Comparison of ENCODE assay signal across 11 cellular contexts in genomic region chrX:80004458-80004857, GRCh38. TPM values are rescaled to one million over a fixed set of nuclear protein-coding genes. Genes with fewer than 3 reads are reported as not detected.
"Had no signal": no experiment of that assay in that cellular context is flagged by ENCODE, and none has a peak within 500 bp of the region (broad histone marks: within the 10 kb centered on the region; RNA-seq: fewer than 3 reads in every experiment).

No MANE protein-coding gene starts in this region.

- H3K9me3 Mint-ChIP-seq: GM23338 had no signal

- H3K4me2 ChIP-seq: GM23338 had no signal

- H2AFZ ChIP-seq: GM23248, GM23338 had no signal

- FAIRE-seq: H1, H54 had no signal

- H3K9me3 ChIP-seq: HAP-1 had no signal

- H3K9ac ChIP-seq: GM23248 had no signal

- H3K4me1 Mint-ChIP-seq: GM23338, H9 had no signal

- H3K27ac Mint-ChIP-seq: GM23338, H9, HFFc6 had no signal

- DNase-seq: GM23248, GOT3, H7, H9, HCEC 1CT, HFFc6 had no signal

- H3K27ac ChIP-seq: GM23248 had no signal

- H3K4me3 ChIP-seq: GM23248, GM23338, HAP-1 had no signal

- H3K4me3 Mint-ChIP-seq: GM23338, H9, HFFc6 had no signal

- H3K4me1 ChIP-seq: HAP-1 had no signal

- ATAC-seq: GM23338, HCT116 had no signal

- H3K36me3 ChIP-seq: HAP-1 had no signal

RNA-seq across cellular contexts. Expression of gene TBX22, which starts 10.1 kb away (rescaled TPM):
- total RNA-seq: GM23248, HFFc6 had no signal
- polyA plus RNA-seq: GM23248 had no signal
